In the genomic region with DNA sequence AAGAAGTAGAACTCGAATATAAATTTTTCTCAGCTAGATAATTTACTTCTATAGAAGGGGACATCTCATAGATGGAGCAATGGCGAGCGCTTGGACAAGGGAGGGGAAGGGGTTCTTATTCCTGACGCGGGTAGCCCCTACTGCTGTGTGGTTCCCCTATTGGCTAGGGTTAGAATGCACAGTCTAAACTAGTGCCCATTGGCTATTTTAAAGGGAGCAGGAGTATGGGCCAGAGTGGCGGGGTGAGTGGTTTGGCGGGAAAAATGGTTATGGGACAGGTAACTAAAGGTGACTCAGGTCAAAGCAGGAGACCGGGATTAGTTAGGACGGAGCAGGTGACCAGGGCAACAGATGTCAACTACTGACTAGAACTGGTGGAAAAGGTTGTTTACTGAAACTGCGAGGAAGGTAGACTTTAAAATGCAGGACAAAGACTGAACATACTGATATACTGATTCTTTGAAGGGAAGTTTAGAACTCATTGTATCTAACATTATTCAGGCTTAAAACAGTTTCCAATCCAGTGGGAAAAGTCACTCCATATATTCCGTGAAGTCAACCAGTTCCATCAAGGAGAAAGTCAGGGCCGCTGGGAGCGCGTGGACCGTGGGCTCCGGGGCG, we compare ENCODE assay signal across 8 cellular contexts. TPM values are rescaled to one million over a fixed set of nuclear protein-coding genes. Genes with fewer than 3 reads are reported as not detected.
DNase-seq lines count a peak whose midpoint lies in the region; ATAC-seq and TF ChIP-seq lines count a peak whose summit lies in the region.

No MANE protein-coding gene starts in this region.

- TF ChIP-seq CTCF in WERI-Rb-1 (IDR thresholded peaks at IDR 0.05; ENCODE audit: low read depth, low read length) (no peak), foreskin fibroblast (IDR thresholded peaks at IDR 0.05; ENCODE audit: low read depth, low read length) (no peak), prostate gland (IDR thresholded peaks at IDR 0.05) (no peak)

- H3K27me3 ChIP-seq in WERI-Rb-1 (ENCODE audit: insufficient read depth, low read depth, severe bottlenecking) (no peaks in the 10 kb centered on the region), prostate gland (replicated peaks; ENCODE audit: insufficient read depth) (no peaks in the 10 kb centered on the region)

- H3K27ac ChIP-seq in WERI-Rb-1 (peak overlapping the region; percentile 99), prostate gland (peak overlapping the region; percentile 88 to 90)

- H3K4me3 ChIP-seq in WERI-Rb-1 (ENCODE audit: low read depth, low read length) = peak overlapping the region; percentile 76
- peak overlapping the region; percentile 83 to 87 for H3K4me3 ChIP-seq in foreskin fibroblast (ENCODE audit: low read depth in 1 of 2, low read length in 2 of 2)
- H3K4me3 ChIP-seq in prostate gland = peak overlapping the region; percentile 71 to 91

- DNase-seq in EH (ENCODE audit: low read depth) (peak; percentile 8), Kasumi-1 (lab: John Stamatoyannopoulos, UW) (peak; percentile 14 to 49), WERI-Rb-1 (peak; percentile 80), foreskin fibroblast (peak in 1 of 2 donors; percentile 18), prostate gland (ENCODE audit: low spot score) (no peak), amygdala (lab: John Stamatoyannopoulos, UW) (no peak), cerebellar nuclear complex (lab: John Stamatoyannopoulos, UW) (no peak)

- peaks cover 12% of the 10 kb centered on the region for H3K36me3 ChIP-seq in WERI-Rb-1
- H3K36me3 ChIP-seq in prostate gland = no peaks in the 10 kb centered on the region

- WGBS in prostate gland = 13% methylated on average over 17 of the region's 17 CpGs

- no peak for TF ChIP-seq POLR2A in prostate gland (IDR thresholded peaks at IDR 0.05)

- no peak for ATAC-seq in GM18858 (IDR thresholded peaks at IDR 0.05; ENCODE audit: unreplicated experiment)

- H3K4me1 ChIP-seq in prostate gland (replicated peaks) = peaks cover 3% of the 10 kb centered on the region

- intact Hi-C loops in prostate gland (cut with DNase I) = no loop called here

- no peaks in the 10 kb centered on the region for H3K9me3 ChIP-seq in WERI-Rb-1 (ENCODE audit: severe bottlenecking)
- H3K9me3 ChIP-seq in prostate gland = no peaks in the 10 kb centered on the region

RNA-seq across cellular contexts. Expression of a gene that starts 0.9 kb away (rescaled TPM):
- total RNA-seq in prostate gland = 10 to 100 TPM; 30.0 to 32.8 TPM

RNA-seq across cellular contexts. Expression of a gene that starts 29.4 kb away (rescaled TPM):
- 1 to 10 TPM; 4.5 to 6.8 TPM for total RNA-seq in prostate gland

RNA-seq across cellular contexts. Expression of a gene that starts 39.5 kb away (rescaled TPM):
- total RNA-seq in prostate gland = 10 to 100 TPM; 16.8 to 26.9 TPM

Comparison
In these comparisons a context has a peak if more than half of its experiments do, and no peak if none do; other contexts are left out.
1. DNase-seq: peak in EH (single experiment), Kasumi-1 (2 of 2) and WERI-Rb-1 (single experiment); none in prostate gland (single experiment), amygdala (0 of 56) and cerebellar nuclear complex (0 of 2).
2. Peak in every context shown above with its lines, with median percentiles within 50 percentile points of each other: H3K4me3 ChIP-seq.